9 cellular contexts compared by ENCODE assay signal in the genomic region with DNA sequence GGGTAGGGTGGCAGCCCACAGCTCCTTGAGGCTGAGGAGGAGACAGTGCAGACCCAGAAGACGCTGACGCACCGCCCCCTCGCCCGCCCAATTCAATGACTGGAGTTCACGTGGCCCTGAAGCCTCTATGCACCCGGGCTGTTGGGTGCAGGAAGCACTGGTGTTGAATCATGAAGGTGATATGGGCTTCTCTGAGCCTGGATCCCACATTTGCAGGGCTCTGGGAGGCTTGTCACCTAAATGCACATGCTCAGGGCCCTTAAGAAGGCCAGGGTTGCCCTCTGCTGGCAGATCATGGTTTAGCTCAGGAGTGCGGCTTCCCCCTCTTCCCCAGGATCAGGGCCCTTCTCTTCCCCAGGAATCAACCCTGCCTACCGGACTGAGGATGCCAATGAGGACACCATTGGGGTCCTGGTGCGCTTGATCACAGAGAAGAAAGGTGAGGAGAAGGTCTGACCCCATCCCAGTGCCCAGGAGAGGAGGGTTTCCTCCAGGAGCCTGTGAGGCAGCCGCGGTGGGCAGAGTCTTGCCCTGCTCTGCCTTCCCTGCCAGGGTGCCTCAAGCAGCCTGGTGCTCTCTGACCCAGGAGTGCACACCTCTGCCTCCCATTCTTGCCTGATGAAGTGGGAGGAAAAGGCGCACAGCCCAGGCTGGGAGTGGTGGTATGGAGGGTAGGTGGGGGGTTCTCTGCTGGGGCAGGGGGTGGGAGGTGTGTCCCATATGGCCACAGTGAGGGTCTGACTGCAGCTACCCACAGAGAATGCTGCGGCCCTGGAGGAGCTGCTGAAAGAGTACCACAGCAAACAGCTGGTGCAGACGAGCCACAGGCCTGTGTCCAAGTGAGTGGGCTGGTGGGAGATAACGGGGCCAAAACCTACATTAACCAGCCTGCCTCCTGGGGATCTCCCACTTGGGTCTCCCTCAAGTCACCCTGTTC. TPM values are rescaled to one million over a fixed set of nuclear protein-coding genes. Genes with fewer than 3 reads are reported as not detected.
DNase-seq lines count a peak whose midpoint lies in the region; ATAC-seq and FAIRE-seq lines count a peak whose summit lies in the region.
"Had no signal": no experiment of that assay in that cellular context is flagged by ENCODE, and none has a peak within 500 bp of the region (broad histone marks: within the 10 kb centered on the region; RNA-seq: fewer than 3 reads in every experiment).

No MANE protein-coding gene starts in this region.

- H3K27ac ChIP-seq in small intestine (ENCODE audit: low read depth in 1 of 2, low read length in 1 of 2) = no peak overlapping the region

- no peak overlapping the region for H3K4me3 ChIP-seq in small intestine (ENCODE audit: low read depth in 1 of 2, low read length in 2 of 2)

- no peaks in the 10 kb centered on the region for H3K27me3 ChIP-seq in small intestine (ENCODE audit: control insufficient read depth in 2 of 2, insufficient read depth in 2 of 2, low read length in 2 of 2)

- no peak for ATAC-seq in HG03196 (IDR thresholded peaks at IDR 0.05; ENCODE audit: unreplicated experiment)

- H3K36me3 ChIP-seq in small intestine (ENCODE audit: control insufficient read depth in 2 of 2, insufficient read depth in 2 of 2, low read length in 2 of 2) = peaks cover 0 to 3% of the 10 kb centered on the region in 2 donors

- H3K4me1 ChIP-seq in small intestine (ENCODE audit: control insufficient read depth in 2 of 2, insufficient read depth in 1 of 2, low read depth in 1 of 2, low read length in 1 of 2) = no peaks in the 10 kb centered on the region

- DNase-seq in NCI-H1417 (lab: John Stamatoyannopoulos, UW) = peak; percentile 35 to 80 (median 70)
- DNase-seq in NCI-H1417 treated with DMSO at 0.1 percent for 48 hours (lab: John Stamatoyannopoulos, UW) = no peak
- peak; percentile 61 for DNase-seq in NCI-H1105 treated with DMSO at 0.1 percent for 48 hours (lab: John Stamatoyannopoulos, UW)
- peak; percentile 38 for DNase-seq in T1000 (lab: John Stamatoyannopoulos, UW)
- peak; percentile 88 for DNase-seq in astrocyte of the hippocampus (ENCODE audit: low read depth, low spot score)
- DNase-seq in hypothalamus (lab: John Stamatoyannopoulos, UW) = peak in 33 of 51 donors; percentile 15 to 80 (median 49)
- DNase-seq in small intestine = peak; percentile 70

- no peak for FAIRE-seq in small intestine (lab: Jason Lieb, UNC)
- FAIRE-seq: A204.1 had no signal

- 78 to 79% (median 79%) methylated on average over 15 to 16 of the region's 16 CpGs for WGBS in small intestine, 3 donors

- H3K9me3 ChIP-seq in small intestine (ENCODE audit: control insufficient read depth, low read depth) = no peaks in the 10 kb centered on the region

RNA-seq across cellular contexts. Expression of a gene that starts 17.5 kb away (rescaled TPM):
- 1 to 10 TPM in 2 of 3 donors, under 1 TPM in 1; 0.67 to 3.3 (median 1.1) TPM for polyA plus RNA-seq in small intestine
